ENCODE assay signal across 8 cellular contexts in the genomic region with DNA sequence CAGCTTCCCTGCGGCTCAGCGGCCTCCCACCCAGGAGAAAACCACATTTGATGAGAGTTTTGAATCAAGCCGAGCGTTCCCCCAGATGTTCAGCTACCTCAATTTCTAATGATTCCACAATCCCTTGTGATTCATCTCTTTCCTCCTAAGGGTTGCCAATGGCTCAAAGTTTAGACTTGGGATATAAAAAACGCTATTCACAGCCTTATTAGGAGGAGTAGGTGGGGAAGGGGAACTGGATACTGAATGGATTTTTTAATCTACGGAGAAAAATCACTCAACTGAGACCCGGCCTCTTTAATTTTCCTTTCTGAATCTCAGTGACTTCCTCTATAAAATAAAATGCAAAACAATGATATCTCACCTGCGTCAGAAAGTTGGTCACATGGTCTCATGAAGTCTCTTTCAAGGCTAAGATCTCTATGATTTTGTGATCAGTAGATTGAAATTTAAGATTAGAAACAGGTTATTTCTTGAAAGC.
A peak's percentile ranks its signal among the peaks of the same experiment; 100 is the strongest.
DNase-seq lines count a peak whose midpoint lies in the region; ATAC-seq and TF ChIP-seq lines count a peak whose summit lies in the region.

No MANE protein-coding gene starts in this region.

- H3K9me3 Mint-ChIP-seq in immature natural killer cell: peaks cover 0 to 13% (median 0%) of the 10 kb centered on the region in 6 donors
- no peaks in the 10 kb centered on the region for H3K9me3 Mint-ChIP-seq in activated naive CD4-positive, alpha-beta T cell treated with anti-CD3 and anti-CD28 coated beads for 36 hours

- H3K27ac ChIP-seq in HUES48 (ENCODE audit: low read depth, low read length) (peak overlapping the region; percentile 76), body of pancreas (peak overlapping the region in 1 of 4 donors; percentile 5), substantia nigra (ENCODE audit: low read depth, low read length, poor library complexity, severe bottlenecking) (peak overlapping the region; percentile 83)

- H3K36me3 ChIP-seq in HUES48 (ENCODE audit: control insufficient read depth, insufficient read depth, low read length) (no peaks in the 10 kb centered on the region), body of pancreas (replicated peaks in 1 of 2; ENCODE audit: insufficient read depth in 1 of 2, low read depth in 2 of 2) (no peaks in the 10 kb centered on the region)

- H3K4me1 Mint-ChIP-seq in immature natural killer cell: peaks cover 13 to 15% of the 10 kb centered on the region in 2 donors
- peaks cover 2% of the 10 kb centered on the region for H3K4me1 Mint-ChIP-seq in activated naive CD4-positive, alpha-beta T cell treated with anti-CD3 and anti-CD28 coated beads for 36 hours (ENCODE audit: low read depth)

- peak; percentile 12 for ATAC-seq in body of pancreas
- ATAC-seq in GM21737 (IDR thresholded peaks at IDR 0.05; ENCODE audit: unreplicated experiment): no peak
- ATAC-seq in sciatic nerve: no peak

- peaks cover 0 to 6% (median 3%) of the 10 kb centered on the region in 3 donors for H3K36me3 Mint-ChIP-seq in immature natural killer cell
- H3K36me3 Mint-ChIP-seq in activated naive CD4-positive, alpha-beta T cell treated with anti-CD3 and anti-CD28 coated beads for 36 hours (ENCODE audit: low read depth): no peaks in the 10 kb centered on the region

- H3K27me3 ChIP-seq in HUES48 (ENCODE audit: control insufficient read depth, insufficient read depth, low read length) (peaks cover 22% of the 10 kb centered on the region), body of pancreas (peaks cover 0 to 16% of the 10 kb centered on the region in 2 donors)

- H3K4me3 ChIP-seq in HUES48 (ENCODE audit: low read depth, low read length) (peak overlapping the region; percentile 70), body of pancreas (peak overlapping the region in 1 of 2 donors; percentile 24)

- no peak for TF ChIP-seq POLR2A in body of pancreas (IDR thresholded peaks at IDR 0.05)

- TF ChIP-seq CTCF in body of pancreas (IDR thresholded peaks at IDR 0.05): no peak

- intact Hi-C loops in body of pancreas (cut with DNase I): no loop called here
- intact Hi-C loops in activated naive CD4-positive, alpha-beta T cell treated with anti-CD3 and anti-CD28 coated beads for 36 hours (cut with micrococcal nuclease): loop anchor here (1.0 to 5.0 kb wide), 3 partner anchors 193 to 548 kb away; partner anchors contain the start of gene TCF4
- intact Hi-C loops in sciatic nerve (cut with DNase I): no loop called here

- CTCF ChIA-PET in activated naive CD4-positive, alpha-beta T cell treated with anti-CD3 and anti-CD28 coated beads for 36 hours (lab: Charles Lee): no interaction called here

- peak overlapping the region in 4 of 5 donors; percentile 7 to 44 (median 38) for H3K4me3 Mint-ChIP-seq in immature natural killer cell
- H3K4me3 Mint-ChIP-seq in activated naive CD4-positive, alpha-beta T cell treated with anti-CD3 and anti-CD28 coated beads for 36 hours: no peak overlapping the region

- H3K4me1 ChIP-seq in HUES48 (ENCODE audit: control insufficient read depth, insufficient read depth, low read length) (peaks cover 46% of the 10 kb centered on the region), body of pancreas (peaks cover 17% of the 10 kb centered on the region)

- no peak overlapping the region for H3K27ac Mint-ChIP-seq in immature natural killer cell
- no peak overlapping the region for H3K27ac Mint-ChIP-seq in activated naive CD4-positive, alpha-beta T cell treated with anti-CD3 and anti-CD28 coated beads for 36 hours

- peaks cover 9 to 20% (median 15%) of the 10 kb centered on the region in 3 donors for H3K27me3 Mint-ChIP-seq in immature natural killer cell (ENCODE audit: low read depth in 3 of 3)
- H3K27me3 Mint-ChIP-seq in activated naive CD4-positive, alpha-beta T cell treated with anti-CD3 and anti-CD28 coated beads for 36 hours (ENCODE audit: low read depth): peaks cover 47% of the 10 kb centered on the region

- WGBS in body of pancreas, 2 donors: 35 to 50% methylated on average over 7 to 8 of the region's 8 CpGs

- no peaks in the 10 kb centered on the region for H3K9me3 ChIP-seq in HUES48 (ENCODE audit: control insufficient read depth, insufficient read depth, low read length)
- H3K9me3 ChIP-seq in body of pancreas: no peaks in the 10 kb centered on the region

- DNase-seq in body of pancreas (no peak), immature natural killer cell (no peak), substantia nigra (lab: John Stamatoyannopoulos, UW) (no peak), iPS-NIHi11 (ENCODE audit: low spot score) (no peak), sciatic nerve (ENCODE audit: low spot score) (no peak)
- no peak for DNase-seq in activated naive CD4-positive, alpha-beta T cell treated with anti-CD3 and anti-CD28 coated beads for 36 hours

- no peak overlapping the region; the same call in 1 of the 2 replicates for H3K9ac ChIP-seq in HUES48 (ENCODE audit: low read depth, low read length)
